In genomic region chr14:77028384-77029246, GRCh38 we compare ENCODE assay signal across 8 cellular contexts. TPM values are rescaled to one million over a fixed set of nuclear protein-coding genes. Genes with fewer than 3 reads are reported as not detected.
A peak's percentile ranks its signal among the peaks of the same experiment; 100 is the strongest.
DNase-seq lines count a peak whose midpoint lies in the region; ATAC-seq and TF ChIP-seq lines count a peak whose summit lies in the region.

Gene IRF2BPL (minus strand): TSS chr14:77028708. CDS start chr14:77027792, 916 bp downstream.

- H3K4me1 ChIP-seq in spleen = peaks cover 46 to 85% (median 77%) of the 10 kb centered on the region in 6 donors

- CTCF ChIA-PET in activated B cell treated with CpG ODN at 0.5 μM for 24 hours (lab: Charles Lee) = interaction anchor here (0.6 to 3.1 kb wide), 9 partner anchors 11 to 116 kb away, joined by 3 to 30 read pairs (median 10); no protein-coding TSS in a partner anchor

- no peaks in the 10 kb centered on the region for H3K9me3 Mint-ChIP-seq in activated B cell treated with CpG ODN at 0.5 μM for 24 hours
- no peaks in the 10 kb centered on the region for H3K9me3 Mint-ChIP-seq in immature natural killer cell

- H3K36me3 Mint-ChIP-seq in activated B cell treated with CpG ODN at 0.5 μM for 24 hours (ENCODE audit: low read depth) (peaks cover 19% of the 10 kb centered on the region), immature natural killer cell (peaks cover 4 to 9% (median 7%) of the 10 kb centered on the region in 3 donors)

- POLR2A ChIA-PET in activated B cell treated with CpG ODN at 0.5 μM for 24 hours (lab: Charles Lee) = interaction anchor here (0.6 to 6.2 kb wide), 40 partner anchors 8 to 733 kb away, joined by 3 to 149 read pairs (median 5); partner anchors contain the start of genes ANGEL1, GSTZ1 and POMT2

- peaks cover 50% of the 10 kb centered on the region for H3K4me1 Mint-ChIP-seq in activated B cell treated with CpG ODN at 0.5 μM for 24 hours
- peaks cover 58 to 66% of the 10 kb centered on the region in 2 donors for H3K4me1 Mint-ChIP-seq in immature natural killer cell

- H3K4me3 Mint-ChIP-seq in activated B cell treated with CpG ODN at 0.5 μM for 24 hours (peak within 1 kb of the TSS; percentile 88), immature natural killer cell (peak within 1 kb of the TSS; percentile 87 to 97 (median 91))

- H3K27me3 ChIP-seq in spleen (replicated peaks in 1 of 7) = no peaks in the 10 kb centered on the region

- DNase-seq in AG10803 (ENCODE audit: low read depth) (peak; percentile 98), NCI-H345 treated with DMSO at 0.1 percent for 48 hours (lab: John Stamatoyannopoulos, UW; ENCODE audit: unreplicated experiment) (peak; percentile 97), activated B cell treated with CpG ODN at 0.5 μM for 24 hours (peak; percentile 89), cardiac fibroblast (ENCODE audit: low read depth in 2 of 2) (peak; percentile 98 to 99), immature natural killer cell (peak; percentile 94 to 97 (median 96)), spleen (peak; percentile 100)

- peak within 1 kb of the TSS; percentile 93 for H3K27ac Mint-ChIP-seq in activated B cell treated with CpG ODN at 0.5 μM for 24 hours
- H3K27ac Mint-ChIP-seq in immature natural killer cell = peak within 1 kb of the TSS; percentile 89 to 98 (median 98)

- WGBS in spleen, 5 donors = 1 to 4% (median 1%) methylated on average over 19 to 84 of the region's 84 CpGs

- TF ChIP-seq CTCF in AG10803 (conservative IDR thresholded peaks at IDR 0.05; ENCODE audit: low read length) (no peak), activated B cell treated with CpG ODN at 0.5 μM for 24 hours (IDR thresholded peaks at IDR 0.05) (no peak), cardiac fibroblast (IDR thresholded peaks at IDR 0.05; ENCODE audit: low read depth, low read length) (no peak), spleen (IDR thresholded peaks at IDR 0.05 in 8 of 11, conservative IDR thresholded peaks at IDR 0.05 in 3 of 11) (peak in 4 of 11 experiments; percentile 6 to 46 (median 35))

- no peaks in the 10 kb centered on the region for H3K9me3 ChIP-seq in spleen

- intact Hi-C loops in activated B cell treated with CpG ODN at 0.5 μM for 24 hours (cut with micrococcal nuclease) = loop anchor here (1.0 to 5.0 kb wide), 10 partner anchors 12 to 349 kb away; partner anchors contain the start of genes CIPC, GSTZ1, POMT2 and SAMD15
- intact Hi-C loops in spleen (cut with DNase I; ENCODE audit: low total_unique reads) = loop anchor here (5.0 kb wide), 1 partner anchor 71 kb away; no protein-coding TSS in a partner anchor

- TF ChIP-seq POLR2A in spleen (IDR thresholded peaks at IDR 0.05) = peak; percentile 55 to 95 (median 94)

- H3K4me3 ChIP-seq in AG10803 (ENCODE audit: low read length) (peak within 1 kb of the TSS; percentile 89), cardiac fibroblast (replicated peaks in 1 of 2; ENCODE audit: low read depth in 2 of 2, low read length in 2 of 2) (peak within 1 kb of the TSS; percentile 80 to 82), spleen (peak within 1 kb of the TSS; percentile 59 to 95 (median 70))

- ATAC-seq in GM19035 (IDR thresholded peaks at IDR 0.05; ENCODE audit: unreplicated experiment) (peak; percentile 84), HG03342 (IDR thresholded peaks at IDR 0.05; ENCODE audit: unreplicated experiment) (peak; percentile 70), activated B cell treated with CpG ODN at 0.5 μM for 24 hours (ENCODE audit: low read depth) (peak; percentile 68)

- peaks cover 0 to 31% (median 7%) of the 10 kb centered on the region in 6 donors for H3K36me3 ChIP-seq in spleen

- H3K27me3 Mint-ChIP-seq in activated B cell treated with CpG ODN at 0.5 μM for 24 hours (no peaks in the 10 kb centered on the region), immature natural killer cell (ENCODE audit: low read depth in 3 of 3) (peaks cover 22 to 35% (median 24%) of the 10 kb centered on the region in 3 donors)

- peak within 1 kb of the TSS; percentile 97 to 100 (median 100) for H3K27ac ChIP-seq in spleen

RNA-seq across cellular contexts. Expression of gene IRF2BPL, which starts in this region (rescaled TPM):
- 14.0 and 14.5 TPM in 2 replicates for total RNA-seq in activated B cell treated with CpG ODN at 0.5 μM for 24 hours
- polyA plus RNA-seq in immature natural killer cell = 10 to 100 TPM in 1 of 3 donors, 1 to 10 TPM in 2; 3.5 to 11.1 (median 3.6) TPM
- 10 to 100 TPM; 38.2 to 62.7 (median 47.7) TPM for total RNA-seq in spleen
- 10 to 100 TPM in 1 of 3 donors, 1 to 10 TPM in 2; 4.1 to 15.8 (median 6.3) TPM for polyA plus RNA-seq in spleen

Comparison
In these comparisons a context has a peak if more than half of its experiments do, and no peak if none do; other contexts are left out.
1. Peak in every context shown above with its lines: DNase-seq, ATAC-seq, H3K4me3 ChIP-seq and H3K27ac ChIP-seq.